Comparison of ENCODE assay signal across 8 cellular contexts in genomic region chr3:102673271-102674115, GRCh38.
A peak's percentile ranks its signal among the peaks of the same experiment; 100 is the strongest.
DNase-seq lines count a peak whose midpoint lies in the region; ATAC-seq and TF ChIP-seq lines count a peak whose summit lies in the region.

No MANE protein-coding gene starts in this region.

- H3K27ac ChIP-seq in SK-N-MC (peak overlapping the region; percentile 82), heart left ventricle (peak overlapping the region in 6 of 12 donors; percentile 10 to 54 (median 30))

- H3K36me3 ChIP-seq in SK-N-MC (ENCODE audit: insufficient read depth, low read length) (no peaks in the 10 kb centered on the region), heart left ventricle (no peaks in the 10 kb centered on the region)

- no peak overlapping the region for H3K4me3 ChIP-seq in NB4 (ENCODE audit: low read depth, low read length)
- peak overlapping the region; percentile 77 for H3K4me3 ChIP-seq in SK-N-MC
- H3K4me3 ChIP-seq in heart left ventricle: peak overlapping the region in 3 of 12 donors; percentile 2 to 26 (median 22)

- peak overlapping the region; percentile 61 for H3K9ac ChIP-seq in SK-N-MC (ENCODE audit: insufficient read length)

- H3K27me3 ChIP-seq in heart left ventricle: peaks cover 0 to 8% (median 0%) of the 10 kb centered on the region in 9 donors

- H3K4me3 Mint-ChIP-seq in activated naive CD8-positive, alpha-beta T cell treated with anti-CD3 and anti-CD28 coated beads, Interleukin-2, amount 10 ng/mL, durations not matched to agents 7 days and 5 days: no peak overlapping the region

- TF ChIP-seq POLR2A in NB4 (IDR thresholded peaks at IDR 0.05; ENCODE audit: extremely low read depth, insufficient read length) (no peak), heart left ventricle (IDR thresholded peaks at IDR 0.05) (no peak)

- intact Hi-C loops in heart left ventricle (cut with DNase I): loop anchor here in 3 of 10 donors (2.0 to 5.0 kb wide), 2 partner anchors 64 to 67 kb away; no protein-coding TSS in a partner anchor

- H3K4me1 Mint-ChIP-seq in activated naive CD8-positive, alpha-beta T cell treated with anti-CD3 and anti-CD28 coated beads, Interleukin-2, amount 10 ng/mL, durations not matched to agents 7 days and 5 days: peaks cover 3% of the 10 kb centered on the region

- DNase-seq in NB4 (ENCODE audit: low read depth) (peak; percentile 58), SK-N-MC (ENCODE audit: low read depth, low spot score) (peak; percentile 69), heart left ventricle (peak; percentile 51 to 73 (median 60)), retina (peak; percentile 91)
- peak; percentile 51 for DNase-seq in activated naive CD8-positive, alpha-beta T cell treated with anti-CD3 and anti-CD28 coated beads, Interleukin-2, amount 10 ng/mL, durations not matched to agents 7 days and 5 days

- WGBS in heart left ventricle, 4 donors: 6 to 8% (median 7%) methylated on average over 16 of the region's 16 CpGs

- peak; percentile 82 for ATAC-seq in HG02610 (IDR thresholded peaks at IDR 0.05; ENCODE audit: unreplicated experiment)
- ATAC-seq in activated naive CD8-positive, alpha-beta T cell treated with anti-CD3 and anti-CD28 coated beads, Interleukin-2, amount 10 ng/mL, durations not matched to agents 7 days and 5 days (ENCODE audit: low read depth): peak; percentile 42
- ATAC-seq in heart left ventricle: peak; percentile 84 to 98 (median 92)
- no peak for ATAC-seq in GM18520 (IDR thresholded peaks at IDR 0.05; ENCODE audit: unreplicated experiment)

- H3K27ac Mint-ChIP-seq in activated naive CD8-positive, alpha-beta T cell treated with anti-CD3 and anti-CD28 coated beads, Interleukin-2, amount 10 ng/mL, durations not matched to agents 7 days and 5 days: no peak overlapping the region

- H3K9me3 Mint-ChIP-seq in activated naive CD8-positive, alpha-beta T cell treated with anti-CD3 and anti-CD28 coated beads, Interleukin-2, amount 10 ng/mL, durations not matched to agents 7 days and 5 days: no peaks in the 10 kb centered on the region

- POLR2A ChIA-PET in activated naive CD8-positive, alpha-beta T cell treated with anti-CD3 and anti-CD28 coated beads, Interleukin-2, amount 10 ng/mL, durations not matched to agents 7 days and 5 days (lab: Charles Lee): no interaction called here

- no peaks in the 10 kb centered on the region for H3K36me3 Mint-ChIP-seq in activated naive CD8-positive, alpha-beta T cell treated with anti-CD3 and anti-CD28 coated beads, Interleukin-2, amount 10 ng/mL, durations not matched to agents 7 days and 5 days

- peaks cover 4% of the 10 kb centered on the region for H3K27me3 Mint-ChIP-seq in activated naive CD8-positive, alpha-beta T cell treated with anti-CD3 and anti-CD28 coated beads, Interleukin-2, amount 10 ng/mL, durations not matched to agents 7 days and 5 days

- peak; percentile 71 for TF ChIP-seq CTCF in GM12874 (IDR thresholded peaks at IDR 0.05; ENCODE audit: insufficient read depth, low read depth, low read length)
- peak; percentile 58 for TF ChIP-seq CTCF in NB4 (IDR thresholded peaks at IDR 0.05; ENCODE audit: low read depth, low read length)
- peak; percentile 59 to 84 (median 76) for TF ChIP-seq CTCF in heart left ventricle (IDR thresholded peaks at IDR 0.05)

- H3K4me1 ChIP-seq in heart left ventricle: peaks cover 0 to 11% (median 0%) of the 10 kb centered on the region in 12 donors

- H3K9me3 ChIP-seq in SK-N-MC (ENCODE audit: low read depth, low read length) (no peaks in the 10 kb centered on the region), heart left ventricle (no peaks in the 10 kb centered on the region)
